8 cellular contexts compared by ENCODE assay signal in the genomic region with DNA sequence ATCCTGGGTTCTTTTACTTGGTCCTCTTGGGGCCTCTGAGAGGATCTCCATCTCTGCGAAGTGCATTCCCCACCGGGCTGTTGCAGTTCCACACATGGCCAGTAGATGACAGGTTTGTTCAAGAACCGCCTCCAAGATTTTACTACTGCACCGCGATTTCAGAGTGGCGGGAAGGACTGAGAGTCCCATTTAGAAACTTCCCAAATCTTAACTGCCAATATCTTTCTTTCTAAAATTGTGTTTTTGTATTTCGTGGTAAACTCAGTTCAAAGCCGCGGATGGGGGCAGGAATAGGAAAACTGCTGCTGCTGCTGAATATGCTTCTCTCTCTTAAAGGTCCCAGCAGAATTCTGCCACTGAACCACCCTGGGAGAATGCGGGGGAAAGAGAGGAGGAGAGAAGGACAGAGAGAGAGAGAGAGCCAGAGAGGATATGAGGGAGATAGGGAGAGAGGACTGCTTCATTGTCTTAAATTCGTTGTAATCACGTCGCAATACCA. TPM values are rescaled to one million over a fixed set of nuclear protein-coding genes. Genes with fewer than 3 reads are reported as not detected.
DNase-seq lines count a peak whose midpoint lies in the region; ATAC-seq and TF ChIP-seq lines count a peak whose summit lies in the region.

No MANE protein-coding gene starts in this region.

- H3K27ac Mint-ChIP-seq in activated naive CD4-positive, alpha-beta T cell treated with anti-CD3 and anti-CD28 coated beads, Interleukin-2, amount 50 U/mL, for 24 hours: peak overlapping the region; percentile 46
- H3K27ac Mint-ChIP-seq in progenitor cell of endocrine pancreas: no peak overlapping the region

- H3K9me3 ChIP-seq in DND-41 (ENCODE audit: insufficient read depth, low read length, severe bottlenecking) (no peaks in the 10 kb centered on the region), uterus (no peaks in the 10 kb centered on the region)

- no peaks in the 10 kb centered on the region for H3K79me2 ChIP-seq in DND-41 (ENCODE audit: insufficient read depth, low read length)

- H3K27me3 ChIP-seq in DND-41 (ENCODE audit: insufficient read depth, low read length, poor library complexity) (peaks cover 51% of the 10 kb centered on the region), uterus (peaks cover 0 to 7% of the 10 kb centered on the region in 2 donors)

- no peak for TF ChIP-seq POLR2A in uterus (IDR thresholded peaks at IDR 0.05)

- DNase-seq in DND-41 (peak; percentile 76), SKM-1 treated with dmso at 0.1 percent for 144 hours (lab: John Stamatoyannopoulos, UW; ENCODE audit: unreplicated experiment) (peak; percentile 70), Right ventricle myocardium superior (peak; percentile 67), progenitor cell of endocrine pancreas (ENCODE audit: low spot score, unreplicated experiment) (peak; percentile 67), uterus (peak; percentile 65 to 73)

- no peak overlapping the region for H3K4me2 ChIP-seq in DND-41 (ENCODE audit: insufficient read depth, low read length)

- intact Hi-C loops in Right ventricle myocardium superior (cut with DNase I) (loop anchor here (2.0 kb wide), 1 partner anchor 381 kb away; no protein-coding TSS in a partner anchor), uterus (cut with DNase I; ENCODE audit: low total_unique reads) (loop anchor here (10.0 kb wide), 1 partner anchor 379 kb away; no protein-coding TSS in a partner anchor)

- H3K4me1 Mint-ChIP-seq in activated naive CD4-positive, alpha-beta T cell treated with anti-CD3 and anti-CD28 coated beads, Interleukin-2, amount 50 U/mL, for 24 hours: peaks cover 13% of the 10 kb centered on the region
- H3K4me1 Mint-ChIP-seq in progenitor cell of endocrine pancreas (ENCODE audit: low read depth): peaks cover 2% of the 10 kb centered on the region

- H3K36me3 ChIP-seq in DND-41 (ENCODE audit: insufficient read depth, low read length): no peaks in the 10 kb centered on the region
- H3K36me3 ChIP-seq in uterus: no peaks in the 10 kb centered on the region

- H2AFZ ChIP-seq in DND-41 (ENCODE audit: low read depth, low read length): no peak overlapping the region

- no peaks in the 10 kb centered on the region for H3K9me3 Mint-ChIP-seq in activated naive CD4-positive, alpha-beta T cell treated with anti-CD3 and anti-CD28 coated beads, Interleukin-2, amount 50 U/mL, for 24 hours
- H3K9me3 Mint-ChIP-seq in progenitor cell of endocrine pancreas (ENCODE audit: low read depth): no peaks in the 10 kb centered on the region

- H3K27me3 Mint-ChIP-seq in activated naive CD4-positive, alpha-beta T cell treated with anti-CD3 and anti-CD28 coated beads, Interleukin-2, amount 50 U/mL, for 24 hours: peaks cover 22% of the 10 kb centered on the region
- H3K27me3 Mint-ChIP-seq in progenitor cell of endocrine pancreas: peaks cover 63% of the 10 kb centered on the region

- H3K27ac ChIP-seq in DND-41 (ENCODE audit: low read length) (no peak overlapping the region), uterus (no peak overlapping the region)

- H4K20me1 ChIP-seq in DND-41 (ENCODE audit: insufficient read depth, low read length): no peaks in the 10 kb centered on the region

- TF ChIP-seq CTCF in DND-41 (IDR thresholded peaks at IDR 0.05; ENCODE audit: borderline replicate concordance, extremely low read depth, low read length, poor library complexity, severe bottlenecking): peak; percentile 99
- peak; percentile 94 for TF ChIP-seq CTCF in LNCAP (IDR thresholded peaks at IDR 0.05)
- TF ChIP-seq CTCF in progenitor cell of endocrine pancreas (IDR thresholded peaks at IDR 0.05; ENCODE audit: unreplicated experiment): peak; percentile 93
- TF ChIP-seq CTCF in uterus (IDR thresholded peaks at IDR 0.05): peak; percentile 90 to 98 (median 96)

- H3K9ac ChIP-seq in DND-41 (ENCODE audit: low read depth, low read length): no peak overlapping the region

- peak overlapping the region; percentile 12 for H3K4me3 Mint-ChIP-seq in activated naive CD4-positive, alpha-beta T cell treated with anti-CD3 and anti-CD28 coated beads, Interleukin-2, amount 50 U/mL, for 24 hours
- H3K4me3 Mint-ChIP-seq in progenitor cell of endocrine pancreas (ENCODE audit: low read depth): no peak overlapping the region

- H3K4me1 ChIP-seq in DND-41 (ENCODE audit: insufficient read depth, low read length) (0 out of 2 replicates have a peak, but pooled peaks cover 3% of the 10 kb centered on the region), uterus (no peaks in the 10 kb centered on the region)

- no peaks in the 10 kb centered on the region for H3K36me3 Mint-ChIP-seq in activated naive CD4-positive, alpha-beta T cell treated with anti-CD3 and anti-CD28 coated beads, Interleukin-2, amount 50 U/mL, for 24 hours
- no peaks in the 10 kb centered on the region for H3K36me3 Mint-ChIP-seq in progenitor cell of endocrine pancreas (ENCODE audit: insufficient read depth)

- ATAC-seq in DND-41 (ENCODE audit: insufficient read depth, low read depth): peak; percentile 79
- peak; percentile 82 for ATAC-seq in Right ventricle myocardium superior (ENCODE audit: poor library complexity)
- no peak for ATAC-seq in HG03432 (IDR thresholded peaks at IDR 0.05; ENCODE audit: unreplicated experiment)

- H3K4me3 ChIP-seq in DND-41 (ENCODE audit: low read depth in 1 of 2, low read length in 2 of 2): no peak overlapping the region
- H3K4me3 ChIP-seq in uterus: no peak overlapping the region

RNA-seq across cellular contexts. Expression of gene BTNL2, which starts 8.6 kb away (rescaled TPM):
- not detected for total RNA-seq in Right ventricle myocardium superior
- total RNA-seq in progenitor cell of endocrine pancreas: not detected in 2 replicates
- total RNA-seq in uterus: not detected

RNA-seq across cellular contexts. Expression of gene HLA-DRA, which starts 24.1 kb away (rescaled TPM):
- total RNA-seq in Right ventricle myocardium superior: 82.4 TPM
- not detected in 2 replicates for total RNA-seq in progenitor cell of endocrine pancreas
- 100 to 1,000 TPM; 130 to 356 (median 227) TPM for total RNA-seq in uterus

RNA-seq across cellular contexts. Expression of gene TSBP1, which starts 43.9 kb away (rescaled TPM):
- total RNA-seq in Right ventricle myocardium superior: not detected
- total RNA-seq in progenitor cell of endocrine pancreas: not detected in 2 replicates
- total RNA-seq in uterus: not detected

Comparison
In these comparisons a context has a peak if more than half of its experiments do, and no peak if none do; other contexts are left out.
1. RNA of gene HLA-DRA, which starts 24.1 kb away (total RNA-seq): 130 to 356 TPM in uterus and 82.4 TPM in Right ventricle myocardium superior (single experiment); not detected in progenitor cell of endocrine pancreas; every median in the first group is over 10 times any median in the second.
2. Peak in every context shown above with its lines, with median percentiles within 50 percentile points of each other: DNase-seq and CTCF ChIP-seq.